ENCODE assay signal across 1 cellular context in genomic region chr6:116680880-116681672, GRCh38.
TF ChIP-seq lines count a peak whose summit lies in the region.

Gene KPNA5, plus strand, starts transcription at chr6:116681211. Its CDS starts 124 bp downstream, at chr6:116681335.

TF ChIP-seq in HepG2, 621 proteins besides CTCF, POLR2A, EP300 and RAD21 (continued from another document and continues in another):
- TF ChIP-seq FOXO4 (CRISPR knock-in tag; conservative IDR thresholded peaks at IDR 0.05) (no peak), TMF1 (CRISPR knock-in tag; IDR thresholded peaks at IDR 0.05; ENCODE audit: low read depth) (0 out of 2 replicates have a peak, but pooled peaks have one; percentile 15), ZNF605 (CRISPR knock-in tag; IDR thresholded peaks at IDR 0.05) (peak; percentile 99), ZNF234 (CRISPR knock-in tag; conservative IDR thresholded peaks at IDR 0.05) (peak; percentile 86; the same call in 1 of the 2 replicates), ZNF382 (CRISPR knock-in tag; IDR thresholded peaks at IDR 0.05; ENCODE audit: borderline replicate concordance) (no peak), ZFP36L1 (CRISPR knock-in tag; IDR thresholded peaks at IDR 0.05) (peak; percentile 93), ZNF496 (CRISPR knock-in tag; IDR thresholded peaks at IDR 0.05; ENCODE audit: insufficient replicate concordance) (no peak), SMARCE1 (IDR thresholded peaks at IDR 0.05; ENCODE audit: borderline replicate concordance) (no peak), NBN (conservative IDR thresholded peaks at IDR 0.05) (no peak), JUNB (CRISPR knock-in tag; IDR thresholded peaks at IDR 0.05; ENCODE audit: borderline replicate concordance) (no peak), SSRP1 (CRISPR knock-in tag; IDR thresholded peaks at IDR 0.05) (peak; percentile 78; the same call in 1 of the 2 replicates), ZNF543 (CRISPR knock-in tag; IDR thresholded peaks at IDR 0.05) (peak; percentile 92), KDM5B (CRISPR knock-in tag; IDR thresholded peaks at IDR 0.05; ENCODE audit: borderline replicate concordance) (peak; percentile 96; the same call in 1 of the 2 replicates), ZNF430 (CRISPR knock-in tag; IDR thresholded peaks at IDR 0.05) (peak; percentile 96), THAP8 (CRISPR knock-in tag; IDR thresholded peaks at IDR 0.05; ENCODE audit: borderline replicate concordance) (peak; percentile 95; the same call in 1 of the 2 replicates), HOXA7 (CRISPR knock-in tag; IDR thresholded peaks at IDR 0.05) (no peak), HNF4A (CRISPR knock-in tag; IDR thresholded peaks at IDR 0.05) (peak; percentile 38), TSC22D2 (CRISPR knock-in tag; IDR thresholded peaks at IDR 0.05; ENCODE audit: borderline replicate concordance) (peak; percentile 60), ZFP36 (IDR thresholded peaks at IDR 0.05; ENCODE audit: borderline replicate concordance, low read depth, low read length, partially characterized antibody) (no peak), MBD4 (IDR thresholded peaks at IDR 0.05; ENCODE audit: borderline replicate concordance, low read length) (no peak), GFI1 (CRISPR knock-in tag; IDR thresholded peaks at IDR 0.05; ENCODE audit: borderline replicate concordance) (no peak), ZGPAT (CRISPR knock-in tag; IDR thresholded peaks at IDR 0.05) (peak; percentile 93), ZNF354B (CRISPR knock-in tag; IDR thresholded peaks at IDR 0.05) (no peak), ZNF724P (CRISPR knock-in tag; IDR thresholded peaks at IDR 0.05; ENCODE audit: borderline replicate concordance) (peak; percentile 90; the same call in 1 of the 2 replicates), TGIF2 (CRISPR knock-in tag; IDR thresholded peaks at IDR 0.05) (peak; percentile 82), TAF1 (CRISPR knock-in tag; IDR thresholded peaks at IDR 0.05) (peak; percentile 96), ZNF878 (CRISPR knock-in tag; IDR thresholded peaks at IDR 0.05) (peak; percentile 78), ATM (IDR thresholded peaks at IDR 0.05; ENCODE audit: borderline replicate concordance) (no peak), ZNF335 (CRISPR knock-in tag; IDR thresholded peaks at IDR 0.05) (peak; percentile 95), IKZF5 (CRISPR knock-in tag; IDR thresholded peaks at IDR 0.05) (peak; percentile 91), ZNF740 (CRISPR knock-in tag; IDR thresholded peaks at IDR 0.05) (0 out of 2 replicates have a peak, but pooled peaks have one; percentile 20), ZNF709 (CRISPR knock-in tag; IDR thresholded peaks at IDR 0.05) (peak; percentile 97), HOXA5 (CRISPR knock-in tag; IDR thresholded peaks at IDR 0.05) (peak; percentile 67; the same call in 1 of the 2 replicates), ZNF317 (CRISPR knock-in tag; IDR thresholded peaks at IDR 0.05) (peak; percentile 58; the same call in 1 of the 2 replicates), FOXK2 (IDR thresholded peaks at IDR 0.05) (no peak), MED8 (CRISPR knock-in tag; IDR thresholded peaks at IDR 0.05; ENCODE audit: insufficient replicate concordance) (peak; percentile 92), ZNF326 (CRISPR knock-in tag; IDR thresholded peaks at IDR 0.05; ENCODE audit: borderline replicate concordance) (no peak)
- TF ChIP-seq, protein P1, sequence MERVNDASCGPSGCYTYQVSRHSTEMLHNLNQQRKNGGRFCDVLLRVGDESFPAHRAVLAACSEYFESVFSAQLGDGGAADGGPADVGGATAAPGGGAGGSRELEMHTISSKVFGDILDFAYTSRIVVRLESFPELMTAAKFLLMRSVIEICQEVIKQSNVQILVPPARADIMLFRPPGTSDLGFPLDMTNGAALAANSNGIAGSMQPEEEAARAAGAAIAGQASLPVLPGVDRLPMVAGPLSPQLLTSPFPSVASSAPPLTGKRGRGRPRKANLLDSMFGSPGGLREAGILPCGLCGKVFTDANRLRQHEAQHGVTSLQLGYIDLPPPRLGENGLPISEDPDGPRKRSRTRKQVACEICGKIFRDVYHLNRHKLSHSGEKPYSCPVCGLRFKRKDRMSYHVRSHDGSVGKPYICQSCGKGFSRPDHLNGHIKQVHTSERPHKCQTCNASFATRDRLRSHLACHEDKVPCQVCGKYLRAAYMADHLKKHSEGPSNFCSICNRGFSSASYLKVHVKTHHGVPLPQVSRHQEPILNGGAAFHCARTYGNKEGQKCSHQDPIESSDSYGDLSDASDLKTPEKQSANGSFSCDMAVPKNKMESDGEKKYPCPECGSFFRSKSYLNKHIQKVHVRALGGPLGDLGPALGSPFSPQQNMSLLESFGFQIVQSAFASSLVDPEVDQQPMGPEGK (CRISPR knock-in tag; IDR thresholded peaks at IDR 0.05), result no peak; the same call in none of the 2 replicates
- TF ChIP-seq, protein P2, sequence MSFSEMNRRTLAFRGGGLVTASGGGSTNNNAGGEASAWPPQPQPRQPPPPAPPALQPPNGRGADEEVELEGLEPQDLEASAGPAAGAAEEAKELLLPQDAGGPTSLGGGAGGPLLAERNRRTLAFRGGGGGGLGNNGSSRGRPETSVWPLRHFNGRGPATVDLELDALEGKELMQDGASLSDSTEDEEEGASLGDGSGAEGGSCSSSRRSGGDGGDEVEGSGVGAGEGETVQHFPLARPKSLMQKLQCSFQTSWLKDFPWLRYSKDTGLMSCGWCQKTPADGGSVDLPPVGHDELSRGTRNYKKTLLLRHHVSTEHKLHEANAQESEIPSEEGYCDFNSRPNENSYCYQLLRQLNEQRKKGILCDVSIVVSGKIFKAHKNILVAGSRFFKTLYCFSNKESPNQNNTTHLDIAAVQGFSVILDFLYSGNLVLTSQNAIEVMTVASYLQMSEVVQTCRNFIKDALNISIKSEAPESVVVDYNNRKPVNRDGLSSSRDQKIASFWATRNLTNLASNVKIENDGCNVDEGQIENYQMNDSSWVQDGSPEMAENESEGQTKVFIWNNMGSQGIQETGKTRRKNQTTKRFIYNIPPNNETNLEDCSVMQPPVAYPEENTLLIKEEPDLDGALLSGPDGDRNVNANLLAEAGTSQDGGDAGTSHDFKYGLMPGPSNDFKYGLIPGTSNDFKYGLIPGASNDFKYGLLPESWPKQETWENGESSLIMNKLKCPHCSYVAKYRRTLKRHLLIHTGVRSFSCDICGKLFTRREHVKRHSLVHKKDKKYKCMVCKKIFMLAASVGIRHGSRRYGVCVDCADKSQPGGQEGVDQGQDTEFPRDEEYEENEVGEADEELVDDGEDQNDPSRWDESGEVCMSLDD (CRISPR knock-in tag; IDR thresholded peaks at IDR 0.05; ENCODE audit: borderline replicate concordance), result peak; percentile 58; the same call in 1 of the 2 replicates
- TF ChIP-seq, protein P3, sequence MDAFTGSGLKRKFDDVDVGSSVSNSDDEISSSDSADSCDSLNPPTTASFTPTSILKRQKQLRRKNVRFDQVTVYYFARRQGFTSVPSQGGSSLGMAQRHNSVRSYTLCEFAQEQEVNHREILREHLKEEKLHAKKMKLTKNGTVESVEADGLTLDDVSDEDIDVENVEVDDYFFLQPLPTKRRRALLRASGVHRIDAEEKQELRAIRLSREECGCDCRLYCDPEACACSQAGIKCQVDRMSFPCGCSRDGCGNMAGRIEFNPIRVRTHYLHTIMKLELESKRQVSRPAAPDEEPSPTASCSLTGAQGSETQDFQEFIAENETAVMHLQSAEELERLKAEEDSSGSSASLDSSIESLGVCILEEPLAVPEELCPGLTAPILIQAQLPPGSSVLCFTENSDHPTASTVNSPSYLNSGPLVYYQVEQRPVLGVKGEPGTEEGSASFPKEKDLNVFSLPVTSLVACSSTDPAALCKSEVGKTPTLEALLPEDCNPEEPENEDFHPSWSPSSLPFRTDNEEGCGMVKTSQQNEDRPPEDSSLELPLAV (CRISPR knock-in tag; conservative IDR thresholded peaks at IDR 0.05; ENCODE audit: low read depth), result no peak
- TF ChIP-seq, protein P4, sequence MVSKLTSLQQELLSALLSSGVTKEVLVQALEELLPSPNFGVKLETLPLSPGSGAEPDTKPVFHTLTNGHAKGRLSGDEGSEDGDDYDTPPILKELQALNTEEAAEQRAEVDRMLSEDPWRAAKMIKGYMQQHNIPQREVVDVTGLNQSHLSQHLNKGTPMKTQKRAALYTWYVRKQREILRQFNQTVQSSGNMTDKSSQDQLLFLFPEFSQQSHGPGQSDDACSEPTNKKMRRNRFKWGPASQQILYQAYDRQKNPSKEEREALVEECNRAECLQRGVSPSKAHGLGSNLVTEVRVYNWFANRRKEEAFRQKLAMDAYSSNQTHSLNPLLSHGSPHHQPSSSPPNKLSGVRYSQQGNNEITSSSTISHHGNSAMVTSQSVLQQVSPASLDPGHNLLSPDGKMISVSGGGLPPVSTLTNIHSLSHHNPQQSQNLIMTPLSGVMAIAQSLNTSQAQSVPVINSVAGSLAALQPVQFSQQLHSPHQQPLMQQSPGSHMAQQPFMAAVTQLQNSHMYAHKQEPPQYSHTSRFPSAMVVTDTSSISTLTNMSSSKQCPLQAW (CRISPR knock-in tag; IDR thresholded peaks at IDR 0.05), result peak; percentile 96
- TF ChIP-seq, protein P5, sequence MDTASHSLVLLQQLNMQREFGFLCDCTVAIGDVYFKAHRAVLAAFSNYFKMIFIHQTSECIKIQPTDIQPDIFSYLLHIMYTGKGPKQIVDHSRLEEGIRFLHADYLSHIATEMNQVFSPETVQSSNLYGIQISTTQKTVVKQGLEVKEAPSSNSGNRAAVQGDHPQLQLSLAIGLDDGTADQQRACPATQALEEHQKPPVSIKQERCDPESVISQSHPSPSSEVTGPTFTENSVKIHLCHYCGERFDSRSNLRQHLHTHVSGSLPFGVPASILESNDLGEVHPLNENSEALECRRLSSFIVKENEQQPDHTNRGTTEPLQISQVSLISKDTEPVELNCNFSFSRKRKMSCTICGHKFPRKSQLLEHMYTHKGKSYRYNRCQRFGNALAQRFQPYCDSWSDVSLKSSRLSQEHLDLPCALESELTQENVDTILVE (CRISPR knock-in tag; IDR thresholded peaks at IDR 0.05), result peak; percentile 98
- TF ChIP-seq, protein P6, sequence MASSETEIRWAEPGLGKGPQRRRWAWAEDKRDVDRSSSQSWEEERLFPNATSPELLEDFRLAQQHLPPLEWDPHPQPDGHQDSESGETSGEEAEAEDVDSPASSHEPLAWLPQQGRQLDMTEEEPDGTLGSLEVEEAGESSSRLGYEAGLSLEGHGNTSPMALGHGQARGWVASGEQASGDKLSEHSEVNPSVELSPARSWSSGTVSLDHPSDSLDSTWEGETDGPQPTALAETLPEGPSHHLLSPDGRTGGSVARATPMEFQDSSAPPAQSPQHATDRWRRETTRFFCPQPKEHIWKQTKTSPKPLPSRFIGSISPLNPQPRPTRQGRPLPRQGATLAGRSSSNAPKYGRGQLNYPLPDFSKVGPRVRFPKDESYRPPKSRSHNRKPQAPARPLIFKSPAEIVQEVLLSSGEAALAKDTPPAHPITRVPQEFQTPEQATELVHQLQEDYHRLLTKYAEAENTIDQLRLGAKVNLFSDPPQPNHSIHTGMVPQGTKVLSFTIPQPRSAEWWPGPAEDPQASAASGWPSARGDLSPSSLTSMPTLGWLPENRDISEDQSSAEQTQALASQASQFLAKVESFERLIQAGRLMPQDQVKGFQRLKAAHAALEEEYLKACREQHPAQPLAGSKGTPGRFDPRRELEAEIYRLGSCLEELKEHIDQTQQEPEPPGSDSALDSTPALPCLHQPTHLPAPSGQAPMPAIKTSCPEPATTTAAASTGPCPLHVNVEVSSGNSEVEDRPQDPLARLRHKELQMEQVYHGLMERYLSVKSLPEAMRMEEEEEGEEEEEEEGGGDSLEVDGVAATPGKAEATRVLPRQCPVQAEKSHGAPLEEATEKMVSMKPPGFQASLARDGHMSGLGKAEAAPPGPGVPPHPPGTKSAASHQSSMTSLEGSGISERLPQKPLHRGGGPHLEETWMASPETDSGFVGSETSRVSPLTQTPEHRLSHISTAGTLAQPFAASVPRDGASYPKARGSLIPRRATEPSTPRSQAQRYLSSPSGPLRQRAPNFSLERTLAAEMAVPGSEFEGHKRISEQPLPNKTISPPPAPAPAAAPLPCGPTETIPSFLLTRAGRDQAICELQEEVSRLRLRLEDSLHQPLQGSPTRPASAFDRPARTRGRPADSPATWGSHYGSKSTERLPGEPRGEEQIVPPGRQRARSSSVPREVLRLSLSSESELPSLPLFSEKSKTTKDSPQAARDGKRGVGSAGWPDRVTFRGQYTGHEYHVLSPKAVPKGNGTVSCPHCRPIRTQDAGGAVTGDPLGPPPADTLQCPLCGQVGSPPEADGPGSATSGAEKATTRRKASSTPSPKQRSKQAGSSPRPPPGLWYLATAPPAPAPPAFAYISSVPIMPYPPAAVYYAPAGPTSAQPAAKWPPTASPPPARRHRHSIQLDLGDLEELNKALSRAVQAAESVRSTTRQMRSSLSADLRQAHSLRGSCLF (CRISPR knock-in tag; IDR thresholded peaks at IDR 0.05; ENCODE audit: borderline replicate concordance), result 0 out of 2 replicates have a peak, but pooled peaks have one; percentile 11
